ENCODE assay signal across 32 cellular contexts in the genomic region with DNA sequence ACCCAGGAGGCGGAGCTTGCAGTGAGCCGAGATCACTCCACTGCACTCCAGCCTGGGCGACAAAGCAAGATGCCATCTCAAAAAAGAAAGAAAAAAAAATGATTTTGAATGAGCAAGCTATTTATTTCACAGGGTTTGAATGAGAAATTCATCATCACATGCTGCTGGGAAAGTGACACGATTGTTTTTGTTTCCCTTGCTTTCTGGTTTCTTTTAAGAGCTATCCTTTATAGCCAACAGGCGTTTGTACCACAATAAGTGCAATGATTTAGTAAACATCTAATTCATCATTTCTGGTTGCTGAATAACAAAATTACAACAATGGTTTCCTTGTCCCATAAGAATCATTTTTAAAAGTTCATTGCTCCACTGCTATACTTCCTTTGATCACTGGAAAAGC.
"Had no signal": no experiment of that assay in that cellular context is flagged by ENCODE, and none has a peak within 500 bp of the region (broad histone marks: within the 10 kb centered on the region; RNA-seq: fewer than 3 reads in every experiment).

No MANE protein-coding gene starts in this region.

- H3K4me3 ChIP-seq: adrenal gland, ascending aorta, cardiac muscle cell had no signal

- H3K36me3 ChIP-seq: adrenal gland, ascending aorta, cardiac muscle cell had no signal

- H3K27me3 ChIP-seq: adrenal gland, ascending aorta, cardiac muscle cell had no signal

- H3K9me3 ChIP-seq: adrenal gland, ascending aorta had no signal

- H3K27ac ChIP-seq: adrenal gland, ascending aorta, cardiac muscle cell, VCaP had no signal

- H3K4me1 ChIP-seq: adrenal gland, ascending aorta had no signal

- ATAC-seq: activated CD8-positive, alpha-beta T cell treated with anti-CD3 and anti-CD28 coated beads for 36 hours; activated naive CD4-positive, alpha-beta T cell treated with anti-CD3 and anti-CD28 coated beads, Interleukin-2, amount 50 U/mL, for 72 hours; activated T-cell treated with anti-CD3 and anti-CD28 coated beads, Interleukin-2, amount 50 U/mL, for 4 hours; activated T-cell treated with anti-CD3 and anti-CD28 coated beads, Interleukin-2, amount 50 U/mL, for 72 hours; activated T-helper 17 cell treated with anti-CD3 and anti-CD28 coated beads, Interleukin-2, amount 50 U/mL, for 72 hours had no signal

- DNase-seq: activated B cell treated with CpG ODN at 0.5 μM for 24 hours; activated CD4-positive, alpha-beta memory T cell treated with anti-CD3 and anti-CD28 coated beads for 36 hours; activated CD4-positive, alpha-beta T cell treated with anti-CD3 and anti-CD28 coated beads for 4 hours; activated CD4-positive, alpha-beta T cell treated with anti-CD3 and anti-CD28 coated beads, Interleukin-2, amount 10 ng/mL, durations not matched to agents 24 days and 14 days; activated CD4-positive, alpha-beta T cell treated with anti-CD3 and anti-CD28 coated beads, Interleukin-2, amount 50 U/mL, for 1 hour; activated CD4-positive, alpha-beta T cell treated with anti-CD3 and anti-CD28 coated beads, Interleukin-2, amount 50 U/mL, for 4 hours; activated CD4-positive, CD25-positive, alpha-beta regulatory T cell treated with anti-CD3 and anti-CD28 coated beads, Interleukin-2, amount 50 U/mL, for 72 hours; activated CD8-positive, alpha-beta memory T cell treated with anti-CD3 and anti-CD28 coated beads, Interleukin-2, amount 50 U/mL, for 4 hours; activated CD8-positive, alpha-beta T cell treated with anti-CD3 and anti-CD28 coated beads for 36 hours; activated effector memory CD4-positive, alpha-beta T cell treated with anti-CD3 and anti-CD28 coated beads, Interleukin-2, amount 50 U/mL, for 16 hours; activated gamma-delta T cell treated with Interleukin-2 at 50 U/mL for 16 hours; activated naive CD4-positive, alpha-beta T cell; activated naive CD4-positive, alpha-beta T cell treated with anti-CD3 and anti-CD28 coated beads for 36 hours; activated naive CD4-positive, alpha-beta T cell treated with anti-CD3 and anti-CD28 coated beads, Interleukin-2, amount 50 U/mL, for 16 hours; activated naive CD8-positive, alpha-beta T cell treated with anti-CD3 and anti-CD28 coated beads for 36 hours; activated T-cell treated with anti-CD3 and anti-CD28 coated beads for 4 hours; activated T-cell treated with anti-CD3 and anti-CD28 coated beads, Interleukin-2, amount 50 U/mL, for 1 hour; activated T-cell treated with anti-CD3 and anti-CD28 coated beads, Interleukin-2, amount 50 U/mL, for 4 hours; activated T-cell treated with anti-CD3 and anti-CD28 coated beads, Interleukin-2, amount 50 U/mL, for 72 hours; adrenal gland; amniotic stem cell; anterior cingulate cortex; caudate nucleus; cerebellar nuclear complex; T-helper 1 cell; T-helper 2 cell; T-helper 9 cell had no signal
